In genomic region chr20:61697666-61698597, GRCh38 we compare ENCODE assay signal across 18 cellular contexts.
DNase-seq lines count a peak whose midpoint lies in the region; ATAC-seq, FAIRE-seq and TF ChIP-seq lines count a peak whose summit lies in the region.
"Had no signal": no experiment of that assay in that cellular context is flagged by ENCODE, and none has a peak within 500 bp of the region (broad histone marks: within the 10 kb centered on the region; RNA-seq: fewer than 3 reads in every experiment).

No MANE protein-coding gene starts in this region.

- H4K91ac ChIP-seq in H9 (ENCODE audit: insufficient read length, low read depth, low read length) (no peak overlapping the region), IMR-90 (ENCODE audit: insufficient read depth, low read depth, low read length) (no peak overlapping the region), neuronal stem cell (ENCODE audit: low read depth, low read length, poor library complexity) (no peak overlapping the region)

- H2BK120ac ChIP-seq in H9 (ENCODE audit: low read depth, low read length, poor library complexity, severe bottlenecking) (no peak overlapping the region), IMR-90 (ENCODE audit: low read depth, low read length) (no peak overlapping the region), neuronal stem cell (ENCODE audit: low read depth, low read length) (no peak overlapping the region)

- H3K4me3 ChIP-seq in IMR-90 (ENCODE audit: insufficient read depth, low read depth, low read length): no peak overlapping the region
- H3K4me3 ChIP-seq in kidney (ENCODE audit: low read length in 2 of 2): no peak overlapping the region
- H3K4me3 ChIP-seq in neuronal stem cell (ENCODE audit: low read length in 2 of 2): no peak overlapping the region
- H3K4me3 ChIP-seq in smooth muscle cell: no peak overlapping the region

- no peak overlapping the region for H3K23ac ChIP-seq in H9 (ENCODE audit: insufficient read length, low read depth, low read length)
- no peak overlapping the region for H3K23ac ChIP-seq in IMR-90 (ENCODE audit: low read depth, low read length)
- no peak overlapping the region for H3K23ac ChIP-seq in neuronal stem cell (ENCODE audit: low read depth, low read length, poor library complexity)

- intact Hi-C loops in IMR-90 (cut with micrococcal nuclease) (no loop called here), kidney (cut with DNase I) (no loop called here)

- H2BK15ac ChIP-seq in H9 (ENCODE audit: low read depth, low read length) (no peak overlapping the region), IMR-90 (ENCODE audit: low read depth, low read length) (no peak overlapping the region), neuronal stem cell (ENCODE audit: low read length) (no peak overlapping the region)

- H2AK9ac ChIP-seq in IMR-90 (replicated peaks; ENCODE audit: low read depth, low read length, poor library complexity): no peak overlapping the region

- H3K14ac ChIP-seq in H9 (ENCODE audit: insufficient read depth, low read length) (peak overlapping the region; percentile 40; the same call in 1 of the 2 replicates), IMR-90 (replicated peaks; ENCODE audit: low read depth, low read length) (no peak overlapping the region), neuronal stem cell (ENCODE audit: low read length) (peak overlapping the region; percentile 49)

- no peak overlapping the region for H3K27ac Mint-ChIP-seq in H9
- H3K27ac Mint-ChIP-seq: CD4-positive, alpha-beta memory T cell had no signal

- H3K27me3 ChIP-seq in H9 (ENCODE audit: insufficient read depth, low read length) (no peaks in the 10 kb centered on the region; the same call in 1 of the 2 replicates), IMR-90 (ENCODE audit: control insufficient read depth, insufficient read depth, low read length) (no peaks in the 10 kb centered on the region), neuronal stem cell (ENCODE audit: control insufficient read depth in 3 of 3, insufficient read depth in 3 of 3, low read depth in 1 of 3, low read length in 3 of 3) (no peaks in the 10 kb centered on the region), smooth muscle cell (ENCODE audit: low read depth) (no peaks in the 10 kb centered on the region)

- H3K9ac ChIP-seq in H9 (ENCODE audit: extremely low read depth, insufficient read length, low read length) (no peak overlapping the region), IMR-90 (ENCODE audit: low read depth, low read length) (no peak overlapping the region), kidney (ENCODE audit: low read length in 2 of 2) (no peak overlapping the region), neuronal stem cell (ENCODE audit: low read depth, low read length, poor library complexity) (no peak overlapping the region), smooth muscle cell (ENCODE audit: low read depth) (no peak overlapping the region)

- H2BK5ac ChIP-seq in H9 (ENCODE audit: insufficient read length, low read length): no peak overlapping the region
- H2BK5ac ChIP-seq in IMR-90 (ENCODE audit: low read depth, low read length, poor library complexity, severe bottlenecking): no peak overlapping the region
- no peak overlapping the region for H2BK5ac ChIP-seq in neuronal stem cell (ENCODE audit: low read length)

- H3K79me1 ChIP-seq in H9 (ENCODE audit: insufficient read depth, low read depth, low read length, poor library complexity, severe bottlenecking): no peaks in the 10 kb centered on the region
- H3K79me1 ChIP-seq in IMR-90 (ENCODE audit: low read depth in 1 of 2, low read length in 2 of 2): no peaks in the 10 kb centered on the region
- no peaks in the 10 kb centered on the region for H3K79me1 ChIP-seq in neuronal stem cell (ENCODE audit: low read depth, low read length)

- no peak overlapping the region for H2AFZ ChIP-seq in H9 (ENCODE audit: low read length)
- H2AFZ ChIP-seq in IMR-90 (replicated peaks; ENCODE audit: low read length, poor library complexity): peak overlapping the region; percentile 21
- H2AFZ ChIP-seq in neuronal stem cell (ENCODE audit: low read length): no peak overlapping the region
- H2AFZ ChIP-seq in smooth muscle cell (ENCODE audit: low read depth): no peak overlapping the region

- DNase-seq in H9: no peak
- no peak for DNase-seq in IMR-90
- peak; percentile 56 for DNase-seq in kidney
- no peak for DNase-seq in neuronal stem cell (ENCODE audit: low spot score)
- no peak for DNase-seq in NCI-H524 treated with DMSO at 0.1 percent for 48 hours (lab: John Stamatoyannopoulos, UW)
- DNase-seq in smooth muscle cell (lab: John Stamatoyannopoulos, UW; ENCODE audit: unreplicated experiment): no peak
- no peak for DNase-seq in iPS-NIHi11 (ENCODE audit: low spot score)
- DNase-seq: C1 segment of cervical spinal cord; Calu3; CD4-positive, alpha-beta memory T cell; COR-L47; DMS53; DMS79 treated with DMSO at 0.1 percent for 48 hours; GF-D8; GOT3; HCEC 1CT had no signal

- H4K8ac ChIP-seq in H9 (replicated peaks; ENCODE audit: insufficient read length, low read depth, low read length) (no peak overlapping the region), IMR-90 (ENCODE audit: low read depth in 2 of 2, low read length in 2 of 2) (no peak overlapping the region), neuronal stem cell (ENCODE audit: low read depth, low read length) (no peak overlapping the region)

- peaks cover 0 to 2% of the 10 kb centered on the region in 2 experiments; a peak in 1 of 5 replicates for H3K9me3 Mint-ChIP-seq in H9
- H3K9me3 Mint-ChIP-seq: CD4-positive, alpha-beta memory T cell had no signal

- H3K18ac ChIP-seq in H9 (ENCODE audit: insufficient read length, low read depth, low read length): no peak overlapping the region
- no peak overlapping the region for H3K18ac ChIP-seq in IMR-90 (ENCODE audit: low read depth, low read length)
- H3K18ac ChIP-seq in neuronal stem cell (ENCODE audit: low read length): peak overlapping the region; percentile 77

- H3K4ac ChIP-seq in H9 (ENCODE audit: low read depth, low read length) (no peak overlapping the region), IMR-90 (ENCODE audit: low read depth, low read length) (no peak overlapping the region), neuronal stem cell (ENCODE audit: low read length) (no peak overlapping the region)

- no peak overlapping the region for H3K56ac ChIP-seq in H9 (ENCODE audit: insufficient read length, low read depth, low read length)
- no peak overlapping the region for H3K56ac ChIP-seq in IMR-90 (ENCODE audit: extremely low read depth, insufficient read depth, low read length)

- no peaks in the 10 kb centered on the region for H3K9me1 ChIP-seq in IMR-90 (ENCODE audit: insufficient read depth, low read length)

- H2BK12ac ChIP-seq in H9 (ENCODE audit: insufficient read length, low read depth, low read length): no peak overlapping the region
- peak overlapping the region; percentile 77 for H2BK12ac ChIP-seq in neuronal stem cell (ENCODE audit: low read length)

- TF ChIP-seq CTCF in H9 (conservative IDR thresholded peaks at IDR 0.05): no peak
- TF ChIP-seq CTCF in IMR-90 (conservative IDR thresholded peaks at IDR 0.05; ENCODE audit: low read depth, low read length): no peak
- no peak for TF ChIP-seq CTCF in kidney (IDR thresholded peaks at IDR 0.05; ENCODE audit: borderline replicate concordance, extremely low read depth, insufficient read depth)
- no peak for TF ChIP-seq CTCF in smooth muscle cell (IDR thresholded peaks at IDR 0.05; ENCODE audit: borderline replicate concordance, insufficient read depth, poor library complexity, severe bottlenecking)

- no peaks in the 10 kb centered on the region for H4K20me1 ChIP-seq in H9 (ENCODE audit: control insufficient read depth, insufficient read depth, insufficient read length)
- no peaks in the 10 kb centered on the region for H4K20me1 ChIP-seq in IMR-90 (ENCODE audit: insufficient read depth, low read length)
- no peaks in the 10 kb centered on the region for H4K20me1 ChIP-seq in smooth muscle cell (ENCODE audit: low read depth)

- no peak for TF ChIP-seq POLR2A in IMR-90 (IDR thresholded peaks at IDR 0.05; ENCODE audit: low read depth, low read length)

- H3K4me3 Mint-ChIP-seq in H9: no peak overlapping the region
- H3K4me3 Mint-ChIP-seq: CD4-positive, alpha-beta memory T cell had no signal

- H3K4me2 ChIP-seq in H9 (ENCODE audit: insufficient read depth, insufficient read length, low read length) (no peak overlapping the region), IMR-90 (ENCODE audit: low read depth, low read length) (no peak overlapping the region), neuronal stem cell (ENCODE audit: insufficient read depth, low read length, poor library complexity, severe bottlenecking) (no peak overlapping the region), smooth muscle cell (no peak overlapping the region)

- ATAC-seq in IMR-90 (ENCODE audit: low read depth): no peak

- H4K5ac ChIP-seq in H9 (ENCODE audit: insufficient read length, low read depth, low read length) (no peak overlapping the region), IMR-90 (ENCODE audit: low read depth, low read length) (no peak overlapping the region)

- no peak overlapping the region for H2BK20ac ChIP-seq in H9 (ENCODE audit: low read depth, low read length, poor library complexity, severe bottlenecking)
- no peak overlapping the region for H2BK20ac ChIP-seq in IMR-90 (ENCODE audit: low read depth, low read length)

- FAIRE-seq in kidney (lab: Jason Lieb, UNC): no peak
- FAIRE-seq: GM12892, H54 had no signal

- H3F3A ChIP-seq in smooth muscle cell (ENCODE audit: low read depth): no peaks in the 10 kb centered on the region

- H3K27me3 Mint-ChIP-seq in H9 (ENCODE audit: low read depth): peaks cover 61% of the 10 kb centered on the region

- TF ChIP-seq RAD21 in IMR-90 (IDR thresholded peaks at IDR 0.05; ENCODE audit: low read length): no peak

- no peaks in the 10 kb centered on the region for H3K9me3 ChIP-seq in H9 (ENCODE audit: control insufficient read depth, low read depth, low read length)
- peaks cover 18% of the 10 kb centered on the region for H3K9me3 ChIP-seq in IMR-90 (ENCODE audit: control insufficient read depth, insufficient read depth, low read length)
- no peaks in the 10 kb centered on the region for H3K9me3 ChIP-seq in kidney (ENCODE audit: control insufficient read depth in 1 of 2, low read length in 2 of 2)
- H3K9me3 ChIP-seq in neuronal stem cell (replicated peaks in 1 of 2; ENCODE audit: control insufficient read depth in 2 of 2, insufficient read depth in 1 of 2, low read depth in 1 of 2, low read length in 2 of 2): no peaks in the 10 kb centered on the region
- H3K9me3 ChIP-seq in smooth muscle cell (replicated peaks; ENCODE audit: low read depth): no peaks in the 10 kb centered on the region

- no peaks in the 10 kb centered on the region for H3K4me1 ChIP-seq in H9 (ENCODE audit: insufficient read depth, low read length)
- H3K4me1 ChIP-seq in IMR-90 (ENCODE audit: control insufficient read depth, insufficient read depth, low read length): no peaks in the 10 kb centered on the region
- H3K4me1 ChIP-seq in kidney (ENCODE audit: control insufficient read depth in 1 of 2, insufficient read depth in 1 of 2, low read depth in 1 of 2, low read length in 2 of 2): no peaks in the 10 kb centered on the region
- peaks cover 11 to 13% of the 10 kb centered on the region in 2 donors for H3K4me1 ChIP-seq in neuronal stem cell (ENCODE audit: control insufficient read depth in 2 of 2, insufficient read depth in 1 of 2, low read depth in 1 of 2, low read length in 2 of 2)
- no peaks in the 10 kb centered on the region for H3K4me1 ChIP-seq in smooth muscle cell (ENCODE audit: low read depth)

- no peaks in the 10 kb centered on the region for H3K23me2 ChIP-seq in H9 (ENCODE audit: insufficient read length, low read depth, low read length, poor library complexity, severe bottlenecking)

- POLR2A ChIA-PET in IMR-90 (lab: Charles Lee; ENCODE audit: unreplicated experiment): no interaction called here

- H3K79me2 ChIP-seq in H9 (ENCODE audit: insufficient read depth, low read length) (no peaks in the 10 kb centered on the region), smooth muscle cell (ENCODE audit: low read depth) (no peaks in the 10 kb centered on the region)

- H3K36me3 ChIP-seq in IMR-90 (ENCODE audit: control insufficient read depth, insufficient read depth, low read length): no peaks in the 10 kb centered on the region
- H3K36me3 ChIP-seq in kidney (ENCODE audit: control insufficient read depth in 1 of 2, insufficient read depth in 2 of 2, low read length in 2 of 2): no peaks in the 10 kb centered on the region
- H3K36me3 ChIP-seq in neuronal stem cell (replicated peaks in 1 of 2; ENCODE audit: control insufficient read depth in 2 of 2, insufficient read depth in 2 of 2, low read length in 2 of 2): no peaks in the 10 kb centered on the region
- H3K36me3 ChIP-seq in smooth muscle cell (ENCODE audit: low read depth): no peaks in the 10 kb centered on the region

- H2AK5ac ChIP-seq in H9 (ENCODE audit: insufficient read length, low read length) (no peak overlapping the region), IMR-90 (ENCODE audit: low read depth, low read length) (no peak overlapping the region), neuronal stem cell (ENCODE audit: low read depth, low read length) (no peak overlapping the region)

- no CpG with 5 or more reads among the region's 33 CpGs for WGBS in H9 (ENCODE audit: extremely low coverage, insufficient read length, low lambda C conversion rate)
- WGBS in IMR-90 (ENCODE audit: extremely low coverage in 2 of 2, insufficient read length in 1 of 2), 2 experiments: 98% methylated on average over 6 of the region's 33 CpGs; no CpG with 5 or more reads in 1 of the 2 experiments
- no CpG with 5 or more reads among the region's 33 CpGs for WGBS in neuronal stem cell (ENCODE audit: extremely low coverage in 2 of 2, insufficient read length in 2 of 2, insufficient replicate concordance in 1 of 2), 2 donors
- WGBS in smooth muscle cell (ENCODE audit: low lambda C conversion rate): 97% methylated on average over 33 of the region's 33 CpGs

- in situ Hi-C loops in IMR-90 (cut with MboI; ENCODE audit: low sequenced_read_pairs): no loop called here

- no peaks in the 10 kb centered on the region for H3K4me1 Mint-ChIP-seq in H9
- H3K4me1 Mint-ChIP-seq: CD4-positive, alpha-beta memory T cell had no signal

- BruUV-seq in IMR-90 (replicated peaks; lab: Mats Ljungman, UMichigan): no TSS peak

- H3T11ph ChIP-seq in H9 (ENCODE audit: low read length): no peak overlapping the region

- dilution Hi-C loops in IMR-90 (cut with HindIII; ENCODE audit: low sequenced_read_pairs, unreplicated experiment): no loop called here

- H3K27ac ChIP-seq in H9 (ENCODE audit: insufficient read length, low read depth, low read length): no peak overlapping the region
- H3K27ac ChIP-seq in IMR-90 (ENCODE audit: insufficient read depth, low read length): no peak overlapping the region
- no peak overlapping the region for H3K27ac ChIP-seq in kidney (ENCODE audit: low read depth in 2 of 2, low read length in 2 of 2)
- no peak overlapping the region for H3K27ac ChIP-seq in neuronal stem cell (replicated peaks; ENCODE audit: low read length)
- no peak overlapping the region for H3K27ac ChIP-seq in smooth muscle cell (ENCODE audit: low read depth)

- CTCF ChIA-PET in IMR-90 (lab: Yijun Ruan, JAX): no interaction called here

- no peaks in the 10 kb centered on the region; a peak in 1 of 7 replicates for H3K36me3 Mint-ChIP-seq in H9 (ENCODE audit: insufficient read depth in 1 of 3, low read depth in 3 of 3)
- H3K36me3 Mint-ChIP-seq: CD4-positive, alpha-beta memory T cell had no signal
